Comparison of ENCODE assay signal across 12 cellular contexts in genomic region chr16:28597692-28598261, GRCh38. TPM values are rescaled to one million over a fixed set of nuclear protein-coding genes. Genes with fewer than 3 reads are reported as not detected.
DNase-seq lines count a peak whose midpoint lies in the region; ATAC-seq, FAIRE-seq and TF ChIP-seq lines count a peak whose summit lies in the region.
"Had no signal": no experiment of that assay in that cellular context is flagged by ENCODE, and none has a peak within 500 bp of the region (broad histone marks: within the 10 kb centered on the region; RNA-seq: fewer than 3 reads in every experiment).

No MANE protein-coding gene starts in this region.

- no peak overlapping the region for H3K4me3 ChIP-seq in BLaER1 treated with 17β-estradiol and CSF1 and Interleukin-3, amounts not matched to agents 10 nM and 100 nM
- no peak overlapping the region for H3K4me3 ChIP-seq in Peyer's patch
- H3K4me3 ChIP-seq: gastrocnemius medialis had no signal

- H4K20me1 ChIP-seq in BLaER1 treated with 17β-estradiol and CSF1 and Interleukin-3, amounts not matched to agents 10 nM and 100 nM = no peaks in the 10 kb centered on the region; a peak in 2 of 22 replicates

- H3K4me1 ChIP-seq in BLaER1 treated with 17β-estradiol and CSF1 and Interleukin-3, amounts not matched to agents 10 nM and 100 nM = peaks cover 20 to 28% (median 25%) of the 10 kb centered on the region in 10 experiments
- H3K4me1 ChIP-seq in Peyer's patch = peaks cover 0 to 15% (median 0%) of the 10 kb centered on the region in 4 donors

- H3K36me3 ChIP-seq in BLaER1 treated with 17β-estradiol and CSF1 and Interleukin-3, amounts not matched to agents 10 nM and 100 nM = peaks cover 0 to 6% (median 4%) of the 10 kb centered on the region in 11 experiments; a peak in 11 of 22 replicates
- H3K36me3 ChIP-seq in Peyer's patch = no peaks in the 10 kb centered on the region
- H3K36me3 ChIP-seq: gastrocnemius medialis had no signal

- DNase-seq in HTR-8/SVneo (ENCODE audit: insufficient read length, low spot score) (peak; percentile 25), Peyer's patch (peak in 1 of 3 donors; percentile 69), left kidney (ENCODE audit: low read depth, low spot score) (peak; percentile 80), A172 (ENCODE audit: low spot score) (no peak), NCI-H2107 treated with DMSO at 0.1 percent for 48 hours (lab: John Stamatoyannopoulos, UW; ENCODE audit: unreplicated experiment) (no peak)
- DNase-seq: COR-L47, gastrocnemius medialis, NCI-H446 treated with DMSO at 0.1 percent for 48 hours, T-helper 1 cell had no signal

- no peaks in the 10 kb centered on the region for H3K9me3 ChIP-seq in BLaER1 treated with 17β-estradiol and CSF1 and Interleukin-3, amounts not matched to agents 10 nM and 100 nM (replicated peaks in 1 of 11)
- no peaks in the 10 kb centered on the region for H3K9me3 ChIP-seq in Peyer's patch
- H3K9me3 ChIP-seq: gastrocnemius medialis had no signal

- TF ChIP-seq CTCF in Peyer's patch (IDR thresholded peaks at IDR 0.05) = peak in 2 of 6 experiments; percentile 32 to 35

- H3K4me2 ChIP-seq in BLaER1 treated with 17β-estradiol and CSF1 and Interleukin-3, amounts not matched to agents 10 nM and 100 nM = peak overlapping the region; percentile 76 to 92 (median 83)

- no peaks in the 10 kb centered on the region for H3K27me3 ChIP-seq in BLaER1 treated with 17β-estradiol and CSF1 and Interleukin-3, amounts not matched to agents 10 nM and 100 nM
- H3K27me3 ChIP-seq in Peyer's patch = no peaks in the 10 kb centered on the region

- FAIRE-seq in HTR-8/SVneo (lab: Jason Lieb, UNC) = no peak

- TF ChIP-seq POLR2A in Peyer's patch (IDR thresholded peaks at IDR 0.05) = no peak
- TF ChIP-seq POLR2A in GM18505 (IDR thresholded peaks at IDR 0.05; ENCODE audit: borderline replicate concordance, extremely low read depth, insufficient read depth, insufficient read length) = no peak

- ATAC-seq in GM18909 (IDR thresholded peaks at IDR 0.05; ENCODE audit: poor library complexity, unreplicated experiment) (no peak), GM18505 (IDR thresholded peaks at IDR 0.05; ENCODE audit: unreplicated experiment) (no peak)
- ATAC-seq: gastrocnemius medialis had no signal

- H3K9ac ChIP-seq in BLaER1 treated with 17β-estradiol and CSF1 and Interleukin-3, amounts not matched to agents 10 nM and 100 nM = peak overlapping the region in 8 of 11 experiments; percentile 31 to 58 (median 42); a peak in 6 of 22 replicates

- peak overlapping the region; percentile 40 to 72 (median 59); a peak in 18 of 22 replicates for H3K27ac ChIP-seq in BLaER1 treated with 17β-estradiol and CSF1 and Interleukin-3, amounts not matched to agents 10 nM and 100 nM
- peak overlapping the region in 3 of 4 donors; percentile 61 to 86 (median 79) for H3K27ac ChIP-seq in Peyer's patch
- H3K27ac ChIP-seq: gastrocnemius medialis had no signal

RNA-seq across cellular contexts. Expression of gene SULT1A2, which starts 0.9 kb away (rescaled TPM):
- 100 to 1,000 TPM in 3 of 4 donors, 10 to 100 TPM in 1; 26.4 to 241 (median 178) TPM for total RNA-seq in Peyer's patch
- total RNA-seq in A172 (2014; rRNA removed; shearing (Covaris generic)) = 0.17 and 0.21 TPM in 2 replicates

RNA-seq across cellular contexts. Expression of gene SULT1A1, which starts 12.1 kb away (rescaled TPM):
- 100 to 1,000 TPM; 120 to 959 (median 337) TPM for total RNA-seq in Peyer's patch
- 94.4 and 111 TPM in 2 replicates for total RNA-seq in A172 (2014; rRNA removed; shearing (Covaris generic))

RNA-seq across cellular contexts. Expression of gene NPIPB8, which starts 40.1 kb away (rescaled TPM):
- total RNA-seq in Peyer's patch = 1 to 10 TPM in 2 of 4 donors, under 1 TPM in 1, not detected in 1; 0.85 to 2.1 (median 1.3) TPM
- 0.14 TPM in 1 of 2 replicates, not detected in the other for total RNA-seq in A172 (2014; rRNA removed; shearing (Covaris generic))

RNA-seq across cellular contexts. Expression of gene SGF29, which starts 44.1 kb away (rescaled TPM):
- 100 to 1,000 TPM in 1 of 4 donors, 10 to 100 TPM in 3; 27.3 to 117 (median 45.6) TPM for total RNA-seq in Peyer's patch
- 24.3 and 26.7 TPM in 2 replicates for total RNA-seq in A172 (2014; rRNA removed; shearing (Covaris generic))

RNA-seq across cellular contexts. Expression of gene NUPR1, which starts 59.0 kb away (rescaled TPM):
- total RNA-seq in Peyer's patch = 10 to 100 TPM in 1 of 4 donors, 1 to 10 TPM in 3; 1.6 to 11.9 (median 6.3) TPM
- total RNA-seq in A172 (2014; rRNA removed; shearing (Covaris generic)) = 12.8 and 72.5 TPM in 2 replicates

Comparison
In these comparisons a context has a peak if more than half of its experiments do, and no peak if none do; other contexts are left out.
1. DNase-seq: peak in HTR-8/SVneo (single experiment) and left kidney (single experiment); none in A172 (single experiment) and NCI-H2107 treated with DMSO at 0.1 percent for 48 hours (single experiment).
2. RNA of gene SULT1A2, which starts 0.9 kb away (total RNA-seq): 26.4 to 241 TPM in Peyer's patch; 0.17 to 0.21 TPM in A172; every median in the first group is over 10 times any median in the second.